ENCODE assay signal across 11 cellular contexts in the genomic region with DNA sequence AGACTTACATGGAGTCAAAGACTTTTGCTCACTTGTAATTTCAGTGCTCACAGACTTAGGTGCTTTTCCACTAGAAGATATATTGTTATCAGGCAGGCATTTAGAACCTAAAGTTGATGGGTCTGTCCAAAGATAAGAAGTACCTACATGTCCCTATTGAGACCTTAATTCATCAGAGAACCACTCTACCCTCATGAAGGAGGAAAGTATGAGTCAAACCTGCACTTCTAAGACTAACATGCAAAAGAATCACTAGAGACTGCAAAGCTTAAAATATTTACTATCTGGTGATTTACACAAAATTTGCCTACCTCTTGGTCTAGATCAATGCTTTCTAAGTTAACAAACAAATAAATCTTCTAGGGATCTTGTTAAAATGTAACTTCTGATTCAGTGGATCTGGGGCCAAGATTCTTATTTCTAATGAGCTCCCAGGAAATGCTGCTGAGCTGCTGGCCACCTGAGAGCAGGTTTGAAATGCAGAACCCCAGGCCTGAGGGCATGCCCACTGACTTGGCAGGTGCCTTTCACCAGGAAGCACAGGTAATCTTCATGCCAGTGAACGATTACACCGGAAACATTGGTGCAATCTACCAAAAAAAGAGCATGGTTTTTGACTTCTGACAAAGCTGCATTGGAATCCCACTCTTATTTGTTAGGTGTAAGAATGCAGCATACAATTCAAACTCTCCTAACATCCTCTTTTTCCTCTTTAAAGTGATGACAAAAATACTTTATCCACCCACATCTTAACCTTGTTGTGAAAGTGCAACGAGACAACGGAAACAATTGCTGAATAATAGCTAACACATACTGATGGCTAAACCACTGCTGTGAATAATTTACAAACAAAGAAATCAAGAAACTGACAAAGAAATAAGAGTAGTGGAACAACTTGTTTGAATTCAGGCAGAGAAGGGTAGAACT.
A peak's percentile ranks its signal among the peaks of the same experiment; 100 is the strongest.
DNase-seq lines count a peak whose midpoint lies in the region; ATAC-seq and TF ChIP-seq lines count a peak whose summit lies in the region.
"Had no signal": no experiment of that assay in that cellular context is flagged by ENCODE, and none has a peak within 500 bp of the region (broad histone marks: within the 10 kb centered on the region; RNA-seq: fewer than 3 reads in every experiment).

No MANE protein-coding gene starts in this region.

- H2AK5ac ChIP-seq in neuronal stem cell (ENCODE audit: low read depth, low read length) = no peak overlapping the region

- no peaks in the 10 kb centered on the region for H3K9me2 ChIP-seq in MM.1S (replicated peaks; ENCODE audit: insufficient read depth, low read length)

- H3K9me3 ChIP-seq in MM.1S (replicated peaks; ENCODE audit: insufficient read depth, low read length) (no peaks in the 10 kb centered on the region), neuronal stem cell (replicated peaks in 1 of 2; ENCODE audit: control insufficient read depth in 2 of 2, insufficient read depth in 1 of 2, low read depth in 1 of 2, low read length in 2 of 2) (no peaks in the 10 kb centered on the region), prostate gland (no peaks in the 10 kb centered on the region)
- H3K9me3 ChIP-seq: thoracic aorta had no signal

- H2BK12ac ChIP-seq in neuronal stem cell (ENCODE audit: low read length) = no peak overlapping the region

- intact Hi-C loops in prostate gland (cut with DNase I) = loop anchor here (2.0 to 5.0 kb wide), 3 partner anchors 751 to 1206 kb away; a partner anchor contains a TSS

- DNase-seq in MM.1S (no peak), neuronal stem cell (ENCODE audit: low spot score) (no peak), SHP77 (lab: John Stamatoyannopoulos, UW) (no peak), prostate gland (ENCODE audit: low spot score) (no peak)
- DNase-seq in NK-92 treated with Interleukin-12 subunit alpha and Interleukin-12 subunit beta, amount 100 ng/mL, for 24 hours (lab: John Stamatoyannopoulos, UW) = no peak
- no peak for DNase-seq in activated naive CD4-positive, alpha-beta T cell treated with Interleukin-2 at 50 U/mL for 16 hours
- DNase-seq: activated T-cell treated with anti-CD3 and anti-CD28 coated beads, Interleukin-2, amount 50 U/mL, for 4 hours had no signal

- H3K4me1 ChIP-seq in MM.1S (ENCODE audit: low read length) = peaks cover 29% of the 10 kb centered on the region
- H3K4me1 ChIP-seq in neuronal stem cell (ENCODE audit: control insufficient read depth in 2 of 2, insufficient read depth in 1 of 2, low read depth in 1 of 2, low read length in 2 of 2) = peaks cover 0 to 8% of the 10 kb centered on the region in 2 donors
- no peaks in the 10 kb centered on the region for H3K4me1 ChIP-seq in prostate gland (replicated peaks)

- H3K9ac ChIP-seq in MM.1S (ENCODE audit: low read length) (no peak overlapping the region), neuronal stem cell (ENCODE audit: low read depth, low read length, poor library complexity) (no peak overlapping the region)

- no peak overlapping the region for H4K91ac ChIP-seq in neuronal stem cell (ENCODE audit: low read depth, low read length, poor library complexity)

- H3K4me3 ChIP-seq in MM.1S (ENCODE audit: low read length) = no peak overlapping the region
- H3K4me3 ChIP-seq in neuronal stem cell (ENCODE audit: low read length in 2 of 2) = no peak overlapping the region
- no peak overlapping the region for H3K4me3 ChIP-seq in prostate gland
- H3K4me3 ChIP-seq: thoracic aorta had no signal

- H3K79me1 ChIP-seq in neuronal stem cell (ENCODE audit: low read depth, low read length) = no peaks in the 10 kb centered on the region

- no peak overlapping the region for H2BK5ac ChIP-seq in neuronal stem cell (ENCODE audit: low read length)

- H3F3A ChIP-seq in MM.1S (ENCODE audit: insufficient read depth, low read length) = 0 out of 2 replicates have a peak, but pooled peaks cover 5% of the 10 kb centered on the region

- H2AFZ ChIP-seq in MM.1S (ENCODE audit: low read length) (no peak overlapping the region), neuronal stem cell (ENCODE audit: low read length) (peak overlapping the region; percentile 7)

- ATAC-seq in GM19025 (IDR thresholded peaks at IDR 0.05; ENCODE audit: low read depth, unreplicated experiment) (peak; percentile 46), HG02642 (IDR thresholded peaks at IDR 0.05; ENCODE audit: poor library complexity, unreplicated experiment) (peak; percentile 55)
- ATAC-seq: activated T-cell treated with anti-CD3 and anti-CD28 coated beads, Interleukin-2, amount 50 U/mL, for 4 hours had no signal

- no peak for TF ChIP-seq POLR2A in prostate gland (IDR thresholded peaks at IDR 0.05)

- H4K20me1 ChIP-seq in MM.1S (ENCODE audit: insufficient read depth, low read length) = no peaks in the 10 kb centered on the region

- no peaks in the 10 kb centered on the region for H3K27me3 ChIP-seq in MM.1S (replicated peaks; ENCODE audit: insufficient read depth, low read length)
- H3K27me3 ChIP-seq in neuronal stem cell (ENCODE audit: control insufficient read depth in 3 of 3, insufficient read depth in 3 of 3, low read depth in 1 of 3, low read length in 3 of 3) = no peaks in the 10 kb centered on the region
- H3K27me3 ChIP-seq in prostate gland (replicated peaks; ENCODE audit: insufficient read depth) = no peaks in the 10 kb centered on the region
- H3K27me3 ChIP-seq: foreskin keratinocyte had no signal

- H3K36me3 ChIP-seq in MM.1S (replicated peaks; ENCODE audit: insufficient read depth, low read length) (no peaks in the 10 kb centered on the region), neuronal stem cell (replicated peaks in 1 of 2; ENCODE audit: control insufficient read depth in 2 of 2, insufficient read depth in 2 of 2, low read length in 2 of 2) (no peaks in the 10 kb centered on the region), prostate gland (no peaks in the 10 kb centered on the region)
- H3K36me3 ChIP-seq: thoracic aorta had no signal

- H3K18ac ChIP-seq in neuronal stem cell (ENCODE audit: low read length) = no peak overlapping the region

- no peak overlapping the region for H3K27ac ChIP-seq in MM.1S (ENCODE audit: low read length)
- H3K27ac ChIP-seq in neuronal stem cell (replicated peaks; ENCODE audit: low read length) = no peak overlapping the region
- no peak overlapping the region for H3K27ac ChIP-seq in prostate gland
- H3K27ac ChIP-seq: foreskin keratinocyte, thoracic aorta had no signal

- H3K4me2 ChIP-seq in MM.1S (ENCODE audit: low read depth, low read length) (peak overlapping the region; percentile 14), neuronal stem cell (ENCODE audit: insufficient read depth, low read length, poor library complexity, severe bottlenecking) (no peak overlapping the region)

- H4K8ac ChIP-seq in neuronal stem cell (ENCODE audit: low read depth, low read length) = no peak overlapping the region

- no peak overlapping the region for H3K4ac ChIP-seq in neuronal stem cell (ENCODE audit: low read length)

- WGBS in neuronal stem cell (ENCODE audit: extremely low coverage in 2 of 2, insufficient read length in 2 of 2, insufficient replicate concordance in 1 of 2), 2 donors = no CpG with 5 or more reads among the region's 4 CpGs
- 61% methylated on average over 4 of the region's 4 CpGs for WGBS in prostate gland

- H3K23ac ChIP-seq in neuronal stem cell (ENCODE audit: low read depth, low read length, poor library complexity) = no peak overlapping the region

- no peak overlapping the region for H3K14ac ChIP-seq in neuronal stem cell (ENCODE audit: low read length)

- H3K79me2 ChIP-seq in MM.1S (ENCODE audit: low read length) = no peaks in the 10 kb centered on the region

- TF ChIP-seq CTCF in MM.1S (IDR thresholded peaks at IDR 0.05; ENCODE audit: low read length) (no peak), prostate gland (IDR thresholded peaks at IDR 0.05) (no peak)

- H2BK120ac ChIP-seq in neuronal stem cell (ENCODE audit: low read depth, low read length) = no peak overlapping the region

- no peak overlapping the region for H2BK15ac ChIP-seq in neuronal stem cell (ENCODE audit: low read length)
